ENCODE assay signal across 32 cellular contexts in the genomic region with DNA sequence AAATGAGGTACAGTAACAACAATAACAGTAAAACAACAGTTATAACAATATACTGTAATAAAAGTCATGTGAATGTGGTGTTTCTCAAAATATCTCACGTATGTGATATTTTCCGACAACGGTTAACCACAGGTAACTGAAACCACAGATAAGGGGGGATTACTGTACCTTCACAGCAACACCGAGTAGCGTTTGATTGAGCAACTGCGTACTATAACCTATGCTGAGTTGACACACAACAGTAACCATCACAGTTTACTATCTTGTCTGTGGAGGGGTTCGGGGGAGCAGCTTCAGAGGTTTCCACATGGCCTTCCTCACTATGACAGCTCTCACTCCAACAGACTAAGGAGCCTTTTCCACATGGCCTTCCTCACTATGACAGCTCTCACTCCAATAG. TPM values are rescaled to one million over a fixed set of nuclear protein-coding genes. Genes with fewer than 3 reads are reported as not detected.
"Had no signal": no experiment of that assay in that cellular context is flagged by ENCODE, and none has a peak within 500 bp of the region (broad histone marks: within the 10 kb centered on the region; RNA-seq: fewer than 3 reads in every experiment).

No MANE protein-coding gene starts in this region.

- H3K27ac ChIP-seq: adrenal gland, brain microvascular endothelial cell, ovary, right lobe of liver, uterus had no signal

- ATAC-seq: activated naive CD4-positive, alpha-beta T cell treated with anti-CD3 and anti-CD28 coated beads, Interleukin-2, amount 50 U/mL, for 72 hours; esophagus mucosa; left cardiac atrium; left ventricle myocardium superior; right lobe of liver; T-helper 17 cell had no signal

- DNase-seq: activated CD4-positive, alpha-beta T cell treated with anti-CD3 and anti-CD28 coated beads, Interleukin-2, amount 50 U/mL, for 1 hour; activated naive CD4-positive, alpha-beta T cell; activated T-cell treated with anti-CD3 and anti-CD28 coated beads, Interleukin-2, amount 50 U/mL, for 1 hour; adrenal gland; brain microvascular endothelial cell; cortex of kidney; foreskin fibroblast; head of caudate nucleus; hippocampal formation; left cardiac atrium; left ventricle myocardium superior; mammary epithelial cell; ovary; right lobe of liver; stimulated activated CD4-positive, alpha-beta T cell treated with anti-CD3 and anti-CD28 coated beads, Interleukin-2, amount 100 ng/mL, for 48 hours; substantia nigra; T-helper 17 cell; uterus had no signal

- H3K27me3 ChIP-seq: adrenal gland, brain microvascular endothelial cell, ovary, right lobe of liver, uterus had no signal

- H3K27ac Mint-ChIP-seq: activated naive CD4-positive, alpha-beta T cell treated with anti-CD3 and anti-CD28 coated beads, Interleukin-2, amount 50 U/mL, for 72 hours; progenitor cell of endocrine pancreas; stimulated activated naive CD8-positive, alpha-beta T cell treated with anti-CD3 and anti-CD28 coated beads, Interleukin-15, Interleukin-2, amounts not matched to agents 100 ng/mL and 50 ng/mL, for 24 hours; T-helper 17 cell; type B pancreatic cell had no signal

- H3K27me3 Mint-ChIP-seq: progenitor cell of endocrine pancreas; stimulated activated naive CD8-positive, alpha-beta T cell treated with anti-CD3 and anti-CD28 coated beads, Interleukin-15, Interleukin-2, amounts not matched to agents 100 ng/mL and 50 ng/mL, for 24 hours; T-helper 17 cell; type B pancreatic cell had no signal

- H3K9me3 Mint-ChIP-seq: activated naive CD4-positive, alpha-beta T cell treated with anti-CD3 and anti-CD28 coated beads, Interleukin-2, amount 50 U/mL, for 72 hours; stimulated activated naive CD8-positive, alpha-beta T cell treated with anti-CD3 and anti-CD28 coated beads, Interleukin-15, Interleukin-2, amounts not matched to agents 100 ng/mL and 50 ng/mL, for 24 hours; type B pancreatic cell had no signal

- H3K36me3 ChIP-seq: brain microvascular endothelial cell, ovary, right lobe of liver, uterus had no signal

- H3K4me3 Mint-ChIP-seq: stimulated activated naive CD8-positive, alpha-beta T cell treated with anti-CD3 and anti-CD28 coated beads, Interleukin-15, Interleukin-2, amounts not matched to agents 100 ng/mL and 50 ng/mL, for 24 hours; T-helper 17 cell; type B pancreatic cell had no signal

- H3K36me3 Mint-ChIP-seq: activated naive CD4-positive, alpha-beta T cell treated with anti-CD3 and anti-CD28 coated beads, Interleukin-2, amount 50 U/mL, for 72 hours had no signal

- H3K4me1 Mint-ChIP-seq: T-helper 17 cell had no signal

- H3K4me3 ChIP-seq: adrenal gland, ovary, right lobe of liver, uterus had no signal

- H3K9me3 ChIP-seq: adrenal gland, ovary, right lobe of liver, uterus had no signal

- H3K4me1 ChIP-seq: adrenal gland, right lobe of liver, uterus had no signal

RNA-seq across cellular contexts. Expression of gene GPR119, which starts 29.7 kb away (rescaled TPM):
- total RNA-seq: activated naive CD4-positive, alpha-beta T cell treated with anti-CD3 and anti-CD28 coated beads, Interleukin-2, amount 50 U/mL, for 72 hours; adrenal gland; astrocyte; cardiac septum; chondrocyte; esophagus mucosa; left cardiac atrium; left ventricle myocardium superior; mammary epithelial cell; mucosa of gallbladder; ovary; renal cortical epithelial cell; right lobe of liver; skeletal muscle tissue; T-helper 17 cell; uterus had no signal
- polyA plus RNA-seq: adrenal gland, keratinocyte, mammary epithelial cell, neural cell, ovary, thymus had no signal
